Comparison of ENCODE assay signal across 22 cellular contexts in the genomic region with DNA sequence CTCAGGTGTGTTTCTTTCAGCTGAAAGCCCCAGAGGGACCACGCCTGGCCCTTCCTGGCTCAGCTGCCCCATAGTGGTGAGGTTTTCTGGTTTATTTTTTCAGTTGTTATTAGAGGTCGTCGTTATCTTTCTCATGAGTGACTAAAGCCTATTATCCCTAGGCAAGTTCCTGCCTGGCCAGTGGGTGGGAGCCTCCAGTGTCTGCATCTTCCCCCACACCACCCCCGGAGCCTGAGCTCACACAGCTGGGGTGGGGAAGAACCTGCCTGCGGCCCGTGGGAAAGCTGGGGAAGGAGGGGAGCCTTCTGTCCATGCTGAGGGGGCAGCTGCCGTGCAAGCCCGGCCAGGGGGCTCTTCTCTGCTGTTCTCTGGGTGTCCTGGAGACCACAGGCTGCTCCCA. TPM values are rescaled to one million over a fixed set of nuclear protein-coding genes. Genes with fewer than 3 reads are reported as not detected.
DNase-seq lines count a peak whose midpoint lies in the region; ATAC-seq, FAIRE-seq and TF ChIP-seq lines count a peak whose summit lies in the region.
"Had no signal": no experiment of that assay in that cellular context is flagged by ENCODE, and none has a peak within 500 bp of the region (broad histone marks: within the 10 kb centered on the region; RNA-seq: fewer than 3 reads in every experiment).

No MANE protein-coding gene starts in this region.

- DNase-seq in mammary epithelial cell (peak; percentile 50), MCF 10A (ENCODE audit: unreplicated experiment) (no peak), K562 (ENCODE audit: extremely low read depth in 1 of 4, low spot score in 3 of 4) (no peak), iris pigment epithelial cell (ENCODE audit: low read depth) (peak; percentile 46), Kasumi-1 (lab: John Stamatoyannopoulos, UW) (no peak), HEK293T (ENCODE audit: extremely low spot score) (no peak), HCEC 1CT (no peak)
- DNase-seq: C1 segment of cervical spinal cord, DMS53, KG1, MG63, NCI-H1092 treated with DMSO at 0.1 percent for 48 hours, NCI-H1694 treated with DMSO at 0.1 percent for 48 hours, NCI-H446, NCI-H774 had no signal

- no TSS peak for BruUV-seq in mammary epithelial cell (replicated peaks; lab: Mats Ljungman, UMichigan)
- BruUV-seq in MCF 10A (replicated peaks; lab: Mats Ljungman, UMichigan) = no TSS peak
- BruUV-seq in K562 (replicated peaks; lab: Mats Ljungman, UMichigan) = no TSS peak

- no peaks in the 10 kb centered on the region for H3K27me3 Mint-ChIP-seq in MCF 10A (ENCODE audit: insufficient read depth, unreplicated experiment)

- H3K9me1 ChIP-seq in K562 (ENCODE audit: control insufficient read depth, insufficient read depth, low read length) = no peaks in the 10 kb centered on the region

- H3K4me1 ChIP-seq in mammary epithelial cell (ENCODE audit: insufficient read depth, low read length) (peaks cover 18% of the 10 kb centered on the region), K562 (replicated peaks in 1 of 2; ENCODE audit: control insufficient read depth in 2 of 2, insufficient read depth in 2 of 2, low read length in 2 of 2) (peaks cover 4 to 9% of the 10 kb centered on the region in 2 experiments; a peak in 3 of 5 replicates)

- H3K79me2 ChIP-seq in mammary epithelial cell (ENCODE audit: insufficient read depth, low read length) = no peaks in the 10 kb centered on the region
- no peaks in the 10 kb centered on the region for H3K79me2 ChIP-seq in K562 (ENCODE audit: control insufficient read depth, insufficient read depth, low read length)

- FAIRE-seq in K562 (lab: Jason Lieb, UNC) = no peak
- FAIRE-seq: GM12878, GM18507 had no signal

- intact Hi-C loops in mammary epithelial cell (cut with micrococcal nuclease) (no loop called here), MCF 10A (cut with micrococcal nuclease) (no loop called here), K562 (cut with micrococcal nuclease) (no loop called here)

- no peak for TF ChIP-seq EP300 in K562 (IDR thresholded peaks at IDR 0.05; ENCODE audit: low read length)

- H3K27me3 ChIP-seq in mammary epithelial cell (ENCODE audit: insufficient read depth, low read length) (no peaks in the 10 kb centered on the region), K562 (ENCODE audit: control insufficient read depth in 2 of 2, insufficient read depth in 2 of 2, low read length in 2 of 2) (peaks cover 21 to 62% of the 10 kb centered on the region in 2 experiments)
- H3K27me3 ChIP-seq: MG63 had no signal

- H3K36me3 Mint-ChIP-seq in MCF 10A (ENCODE audit: insufficient read depth, unreplicated experiment) = peaks cover 7% of the 10 kb centered on the region

- in situ Hi-C loops in mammary epithelial cell (cut with MboI; ENCODE audit: low sequenced_read_pairs in 2 of 2) = no loop called here
- in situ Hi-C loops in K562 (cut with MboI) = no loop called here

- no peak overlapping the region for H3K4me3 Mint-ChIP-seq in MCF 10A (ENCODE audit: unreplicated experiment)
- H3K4me3 Mint-ChIP-seq: GM23338 had no signal

- no peaks in the 10 kb centered on the region for H4K20me1 ChIP-seq in mammary epithelial cell (ENCODE audit: insufficient read depth, low read length)
- H4K20me1 ChIP-seq in K562 (replicated peaks; ENCODE audit: control insufficient read depth, insufficient read depth, low read length) = no peaks in the 10 kb centered on the region

- H3K27ac ChIP-seq in mammary epithelial cell (ENCODE audit: insufficient read depth, low read depth, low read length) (no peak overlapping the region), K562 (ENCODE audit: extremely low read depth, low read depth, low read length) (no peak overlapping the region)
- H3K27ac ChIP-seq: 22Rv1, HL-60, SK-N-MC had no signal

- no peak for ATAC-seq in K562
- no peak for ATAC-seq in GM19023 (IDR thresholded peaks at IDR 0.05; ENCODE audit: unreplicated experiment)
- ATAC-seq: GM12878, GM23338 had no signal

- no peak overlapping the region for H3K27ac Mint-ChIP-seq in MCF 10A (ENCODE audit: low read depth, unreplicated experiment)
- H3K27ac Mint-ChIP-seq: GM23338 had no signal

- WGBS in mammary epithelial cell (ENCODE audit: low coverage, missing lambda C conversion rate) = 36% methylated on average over 8 of the region's 8 CpGs
- WGBS in K562 (ENCODE audit: insufficient coverage, low coverage, missing lambda C conversion rate) = 7% methylated on average over 8 of the region's 8 CpGs

- TF ChIP-seq CTCF in mammary epithelial cell (conservative IDR thresholded peaks at IDR 0.05 in 1 of 2, IDR thresholded peaks at IDR 0.05 in 1 of 2; ENCODE audit: extremely low read depth in 1 of 2, insufficient read depth in 1 of 2, low read depth in 1 of 2, low read length in 2 of 2) (no peak), MCF 10A (IDR thresholded peaks at IDR 0.05; ENCODE audit: unreplicated experiment) (no peak), K562 (IDR thresholded peaks at IDR 0.05 in 2 of 3, conservative IDR thresholded peaks at IDR 0.05 in 1 of 3; ENCODE audit: insufficient read depth in 2 of 3, low read depth in 1 of 3, low read length in 3 of 3) (no peak)

- H3K4me2 ChIP-seq in mammary epithelial cell (ENCODE audit: insufficient read depth, low read depth, low read length) = no peak overlapping the region
- H3K4me2 ChIP-seq in K562 (ENCODE audit: insufficient read depth, low read length) = no peak overlapping the region
- H3K4me2 ChIP-seq: GM23338 had no signal

- H3K9me3 ChIP-seq in mammary epithelial cell (replicated peaks; ENCODE audit: insufficient read depth, low read length) = no peaks in the 10 kb centered on the region
- H3K9me3 ChIP-seq in K562 (replicated peaks; ENCODE audit: control insufficient read depth, insufficient read depth, low read depth, low read length) = no peaks in the 10 kb centered on the region

- H3K9me3 Mint-ChIP-seq in MCF 10A (ENCODE audit: unreplicated experiment) = peaks cover 7% of the 10 kb centered on the region
- H3K9me3 Mint-ChIP-seq: GM23338 had no signal

- H3K4me3 ChIP-seq in mammary epithelial cell (replicated peaks in 1 of 3; ENCODE audit: insufficient read depth in 1 of 3, low read depth in 2 of 3, low read length in 3 of 3) (no peak overlapping the region), K562 (no peak overlapping the region)
- H3K4me3 ChIP-seq: GM12878, GM23338, MG63, SK-N-MC had no signal

- POLR2A ChIA-PET in MCF 10A (lab: Yijun Ruan, JAX) = interaction anchor here (1.1 to 1.4 kb wide), 3 partner anchors 8 to 13 kb away, joined by 3 to 4 read pairs (median 3); no protein-coding TSS in a partner anchor
- POLR2A ChIA-PET in K562 (lab: Yijun Ruan, JAX) = interaction anchor here (0.6 to 1.9 kb wide), 3 partner anchors 9 to 21 kb away, joined by 3 to 8 read pairs (median 4); no protein-coding TSS in a partner anchor
- POLR2A ChIA-PET in HEK293T (lab: Yijun Ruan, JAX) = no interaction called here

- H3K36me3 ChIP-seq in mammary epithelial cell (ENCODE audit: insufficient read depth, low read length) (no peaks in the 10 kb centered on the region), K562 (ENCODE audit: control insufficient read depth, insufficient read depth, low read length) (no peaks in the 10 kb centered on the region)
- H3K36me3 ChIP-seq: MG63 had no signal

- CTCF ChIA-PET in mammary epithelial cell (lab: Charles Lee; ENCODE audit: low non-redundant PET) (no interaction called here), MCF 10A (lab: Yijun Ruan, JAX) (no interaction called here), K562 (lab: Yijun Ruan, JAX; ENCODE audit: low intra/inter-chr PET ratio) (no interaction called here), HEK293T (lab: Yijun Ruan, JAX) (no interaction called here)

- dilution Hi-C loops in mammary epithelial cell (cut with HindIII; ENCODE audit: low sequenced_read_pairs) = no loop called here

- peaks cover 41% of the 10 kb centered on the region for H3K4me1 Mint-ChIP-seq in MCF 10A (ENCODE audit: insufficient read depth, unreplicated experiment)

- H2AFZ ChIP-seq in mammary epithelial cell (ENCODE audit: low read depth, low read length) (no peak overlapping the region), K562 (ENCODE audit: low read depth, low read length) (no peak overlapping the region)
- H2AFZ ChIP-seq: GM23338 had no signal

- no peak for TF ChIP-seq RAD21 in K562 (CRISPR knock-in tag; conservative IDR thresholded peaks at IDR 0.05 in 1 of 2, IDR thresholded peaks at IDR 0.05 in 1 of 2)

- H3K9ac ChIP-seq in mammary epithelial cell (ENCODE audit: insufficient read depth, low read length) (no peak overlapping the region), K562 (ENCODE audit: insufficient read depth in 1 of 2, low read depth in 2 of 2, low read length in 2 of 2) (no peak overlapping the region)

- no peak for TF ChIP-seq POLR2A in K562 (conservative IDR thresholded peaks at IDR 0.05)

RNA-seq across cellular contexts. Expression of a gene that starts 24.3 kb away (rescaled TPM):
- total RNA-seq in mammary epithelial cell = 10 to 100 TPM; 42.5 to 47.1 TPM
- polyA plus RNA-seq in mammary epithelial cell = 42.4 TPM
- 135 TPM for polyA minus RNA-seq in mammary epithelial cell
- total RNA-seq in MCF 10A (2022) = 78.4 and 78.8 TPM in 2 replicates
- total RNA-seq in K562 (2011; cell fraction: chromatin; rRNA removed; ENCODE audit: low replicate concordance) = 221 and 294 TPM in 2 replicates
- total RNA-seq in K562 (2011; cell fraction: nucleolus; rRNA removed) = 104 and 111 TPM in 2 replicates
- 162 and 166 TPM in 2 replicates for total RNA-seq in K562 (2011; cell fraction: nucleoplasm; rRNA removed)
- 24.9 and 26.0 TPM in 2 replicates for total RNA-seq in K562 (2014; rRNA removed)
- total RNA-seq in K562 (2014; rRNA removed; fragmentation: Illumina TruSeq; extraction: Trizol) = 28.5 and 31.6 TPM in 2 replicates
- total RNA-seq in K562 (2015; rRNA removed; fragmentation: Illumina TruSeq; extraction: Trizol) = 28.9 and 30.3 TPM in 2 replicates
- 33.1 and 38.4 TPM in 2 replicates for total RNA-seq in K562 (2021)
- 41.5 and 48.0 TPM in 2 replicates for polyA plus RNA-seq in K562 (2011; rRNA removed)
- 42.0 and 45.8 TPM in 2 replicates for polyA plus RNA-seq in K562 (2011; cell fraction: cytosol; rRNA removed)
- polyA plus RNA-seq in K562 (2011; cell fraction: nucleus; rRNA removed) = 107 and 119 TPM in 2 replicates
- polyA plus RNA-seq in K562 (2012) = 26.5 and 28.1 TPM in 2 replicates
- polyA plus RNA-seq in K562 (2014; fragmentation: Illumina TruSeq; extraction: Trizol) = 36.2 and 39.5 TPM in 2 replicates
- polyA plus RNA-seq in K562 (2014; fragmentation: Nextera tagmentation; extraction: Ambion mirVana) = 10 to 100 TPM in 1 of 2 experiments, 1 to 10 TPM in 1; 9.9 to 13.3 TPM
- polyA plus RNA-seq in K562 (2014; rRNA removed) = 27.4 and 31.0 TPM in 2 replicates
- polyA minus RNA-seq in K562 (2011; rRNA and poly(A)+ RNA removed) = 76.5 and 78.4 TPM in 2 replicates
- 27.9 and 43.6 TPM in 2 replicates for polyA minus RNA-seq in K562 (2011; cell fraction: cytosol; rRNA and poly(A)+ RNA removed)
- polyA minus RNA-seq in K562 (2011; cell fraction: nucleus; rRNA and poly(A)+ RNA removed) = 46.0 and 70.8 TPM in 2 replicates

RNA-seq across cellular contexts. Expression of a gene that starts 43.1 kb away (rescaled TPM):
- total RNA-seq in mammary epithelial cell = 10 to 100 TPM; 31.8 to 45.0 TPM
- 49.6 TPM for polyA plus RNA-seq in mammary epithelial cell
- polyA minus RNA-seq in mammary epithelial cell = 55.4 TPM
- 37.1 and 44.1 TPM in 2 replicates for total RNA-seq in MCF 10A (2022)
- total RNA-seq in K562 (2011; cell fraction: chromatin; rRNA removed; ENCODE audit: low replicate concordance) = 9.8 and 23.6 TPM in 2 replicates
- total RNA-seq in K562 (2011; cell fraction: nucleolus; rRNA removed) = 23.6 and 28.0 TPM in 2 replicates
- 17.0 and 17.6 TPM in 2 replicates for total RNA-seq in K562 (2011; cell fraction: nucleoplasm; rRNA removed)
- 20.1 and 20.4 TPM in 2 replicates for total RNA-seq in K562 (2014; rRNA removed)
- 15.5 and 17.2 TPM in 2 replicates for total RNA-seq in K562 (2014; rRNA removed; fragmentation: Illumina TruSeq; extraction: Trizol)
- total RNA-seq in K562 (2015; rRNA removed; fragmentation: Illumina TruSeq; extraction: Trizol) = 18.4 and 20.9 TPM in 2 replicates
- total RNA-seq in K562 (2021) = 24.1 and 26.2 TPM in 2 replicates
- 23.6 and 26.9 TPM in 2 replicates for polyA plus RNA-seq in K562 (2011; rRNA removed)
- 24.3 and 37.3 TPM in 2 replicates for polyA plus RNA-seq in K562 (2011; cell fraction: cytosol; rRNA removed)
- 11.2 and 14.3 TPM in 2 replicates for polyA plus RNA-seq in K562 (2011; cell fraction: nucleus; rRNA removed)
- polyA plus RNA-seq in K562 (2012) = 20.7 and 23.8 TPM in 2 replicates
- 17.2 and 17.7 TPM in 2 replicates for polyA plus RNA-seq in K562 (2014; fragmentation: Illumina TruSeq; extraction: Trizol)
- under 1 TPM; 0.29 to 0.30 TPM for polyA plus RNA-seq in K562 (2014; fragmentation: Nextera tagmentation; extraction: Ambion mirVana)
- polyA plus RNA-seq in K562 (2014; rRNA removed) = 26.7 and 28.7 TPM in 2 replicates
- 17.5 and 22.8 TPM in 2 replicates for polyA minus RNA-seq in K562 (2011; rRNA and poly(A)+ RNA removed)
- polyA minus RNA-seq in K562 (2011; cell fraction: cytosol; rRNA and poly(A)+ RNA removed) = 13.8 and 19.3 TPM in 2 replicates
- polyA minus RNA-seq in K562 (2011; cell fraction: nucleus; rRNA and poly(A)+ RNA removed) = 17.8 and 23.5 TPM in 2 replicates

Comparison
In these comparisons a context has a peak if more than half of its experiments do, and no peak if none do; other contexts are left out.
1. DNase-seq: peak in mammary epithelial cell (single experiment) and iris pigment epithelial cell (single experiment); none in MCF 10A (single experiment), K562 (0 of 4), Kasumi-1 (0 of 2), HEK293T (single experiment) and HCEC 1CT (single experiment).